Comparison of ENCODE assay signal across 1 cellular context in the genomic region with DNA sequence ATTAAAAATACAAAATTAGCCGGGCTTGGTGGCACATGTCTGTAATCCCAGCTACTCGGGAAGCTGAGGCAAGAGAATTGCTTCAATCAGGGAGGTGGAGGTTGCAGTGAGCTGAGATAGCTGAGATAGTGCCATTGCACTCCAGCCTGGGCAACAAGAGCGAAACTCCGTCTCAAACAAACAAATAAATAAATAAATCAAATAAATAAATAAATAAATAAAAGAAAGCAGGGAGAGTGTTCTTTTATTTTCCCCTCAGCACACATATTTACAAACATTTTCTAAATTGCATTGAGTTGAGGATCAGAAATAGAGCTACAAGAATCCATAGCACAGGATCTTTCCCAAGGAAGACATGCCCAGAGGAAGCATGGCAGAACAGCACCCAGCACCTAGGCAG.
TF ChIP-seq lines count a peak whose summit lies in the region.

No MANE protein-coding gene starts in this region.

TF ChIP-seq in GM23338, 12 proteins besides CTCF, POLR2A, EP300 and RAD21 (continued from another document):
- TF ChIP-seq EZH2 (IDR thresholded peaks at IDR 0.05; ENCODE audit: low read depth, unreplicated experiment), result no peak
- TF ChIP-seq EZH2phosphoT487 (IDR thresholded peaks at IDR 0.05; ENCODE audit: unreplicated experiment), result no peak
